In genomic region chr14:95023115-95023514, GRCh38 we compare ENCODE assay signal across 21 cellular contexts.
"Had no signal": no experiment of that assay in that cellular context is flagged by ENCODE, and none has a peak within 500 bp of the region (broad histone marks: within the 10 kb centered on the region; RNA-seq: fewer than 3 reads in every experiment).

No MANE protein-coding gene starts in this region.

- H3K36me3 Mint-ChIP-seq: naive thymus-derived CD8-positive, alpha-beta T cell; neural progenitor cell had no signal

- H3K4me3 Mint-ChIP-seq: memory B cell; naive thymus-derived CD8-positive, alpha-beta T cell; nephron; neural progenitor cell; stimulated activated naive B cell treated with anti-CD40 and anti-IgM and Interleukin-4, amounts not matched to agents 10 μg/mL and 1 μg/mL and 100 μg/mL, for 72 hours had no signal

- ATAC-seq: heart right ventricle; left cardiac atrium; naive thymus-derived CD8-positive, alpha-beta T cell; psoas muscle; stimulated activated naive B cell treated with anti-CD40 and anti-IgM and Interleukin-4, amounts not matched to agents 10 μg/mL and 1 μg/mL and 100 μg/mL, for 72 hours; stimulated activated naive CD8-positive, alpha-beta T cell treated with anti-CD3 and anti-CD28 coated beads, Interleukin-15, Interleukin-2, amounts not matched to agents 100 U/mL and 50 U/mL, for 24 hours had no signal

- DNase-seq: heart right ventricle; kidney glomerular epithelial cell; left cardiac atrium; left lung; naive thymus-derived CD8-positive, alpha-beta T cell; occipital lobe; psoas muscle; stimulated activated CD4-positive, alpha-beta T cell treated with anti-CD3 and anti-CD28 coated beads, Interleukin-12 subunit alpha, Interleukin-12 subunit beta, amount 100 ng/mL, for 4 hours; stimulated activated CD4-positive, alpha-beta T cell treated with anti-CD3 and anti-CD28 coated beads, Interleukin-15, amount 100 ng/mL, for 24 hours; stimulated activated CD4-positive, alpha-beta T cell treated with anti-CD3 and anti-CD28 coated beads, Interleukin-2, amount 100 ng/mL, for 24 hours; stimulated activated CD4-positive, alpha-beta T cell treated with anti-CD3 and anti-CD28 coated beads, Interleukin-4, amount 100 ng/mL, for 1 hour; stimulated activated naive B cell treated with anti-CD40 and anti-IgM and Interleukin-4, amounts not matched to agents 10 μg/mL and 1 μg/mL and 100 μg/mL, for 72 hours; stimulated activated naive CD8-positive, alpha-beta T cell treated with anti-CD3 and anti-CD28 coated beads, Interleukin-15, Interleukin-2, amounts not matched to agents 100 U/mL and 50 U/mL, for 24 hours; stomach; testis; thyroid gland; transverse colon; upper lobe of left lung had no signal

- H3K27ac Mint-ChIP-seq: memory B cell; naive thymus-derived CD8-positive, alpha-beta T cell; nephron; neural progenitor cell; stimulated activated naive B cell treated with anti-CD40 and anti-IgM and Interleukin-4, amounts not matched to agents 10 μg/mL and 1 μg/mL and 100 μg/mL, for 72 hours had no signal

- H3K9me3 Mint-ChIP-seq: nephron had no signal

- H3K4me1 Mint-ChIP-seq: memory B cell; nephron; stimulated activated naive B cell treated with anti-CD40 and anti-IgM and Interleukin-4, amounts not matched to agents 10 μg/mL and 1 μg/mL and 100 μg/mL, for 72 hours had no signal
